ENCODE assay signal across 16 cellular contexts in the genomic region with DNA sequence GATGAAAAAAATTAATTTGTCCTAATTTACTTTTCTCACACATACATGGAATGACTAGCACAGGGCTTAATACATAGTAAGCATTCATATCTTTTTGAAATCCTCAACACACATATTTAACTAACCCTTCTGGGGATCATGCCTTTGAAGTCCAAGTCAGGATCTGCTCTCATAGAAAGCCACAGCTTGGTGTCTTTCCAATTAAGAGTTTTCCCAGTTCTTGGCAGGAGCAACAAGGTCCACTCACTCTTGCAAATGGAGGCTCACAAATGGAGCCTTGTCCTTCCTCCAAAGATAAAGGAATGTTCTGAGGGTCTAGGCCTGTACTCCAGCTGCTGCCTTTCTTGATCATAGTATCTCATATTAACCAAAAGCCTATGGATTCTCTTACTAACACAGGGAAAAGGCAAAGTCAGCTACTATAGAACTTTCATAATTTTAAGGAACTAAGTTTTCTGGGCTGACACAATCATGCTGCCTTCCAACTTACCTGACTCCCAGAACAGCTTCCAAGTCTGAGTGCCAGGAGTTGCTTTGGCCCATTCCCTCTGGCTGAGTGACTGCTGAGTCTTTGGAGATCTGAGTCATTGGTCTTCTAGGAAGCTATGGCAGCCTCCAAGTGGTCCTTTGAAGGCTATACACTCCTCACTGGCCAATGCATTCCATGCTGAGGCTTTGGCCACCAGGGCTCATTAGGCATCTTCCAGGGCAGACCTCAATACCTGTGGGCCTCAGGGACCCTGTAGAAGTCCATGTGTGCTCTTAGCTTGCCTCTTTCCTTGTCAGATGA.
"Had no signal": no experiment of that assay in that cellular context is flagged by ENCODE, and none has a peak within 500 bp of the region (broad histone marks: within the 10 kb centered on the region; RNA-seq: fewer than 3 reads in every experiment).

No MANE protein-coding gene starts in this region.

- ATAC-seq: gastrocnemius medialis; heart right ventricle; left lobe of liver; mucosa of descending colon; naive thymus-derived CD4-positive, alpha-beta T cell; stimulated activated naive B cell treated with anti-CD40 and anti-IgM and Interleukin-4, amounts not matched to agents 10 μg/mL and 1 μg/mL and 100 μg/mL, for 72 hours; T-helper 17 cell had no signal

- DNase-seq: activated CD4-positive, alpha-beta memory T cell treated with anti-CD3 and anti-CD28 coated beads, Interleukin-2, amount 10 ng/mL, durations not matched to agents 7 days and 5 days; activated CD4-positive, alpha-beta T cell treated with anti-CD3 and anti-CD28 coated beads for 4 hours; activated effector memory CD4-positive, alpha-beta T cell treated with anti-CD3 and anti-CD28 coated beads, Interleukin-2, amount 50 U/mL, for 16 hours; activated T-cell treated with anti-CD3 and anti-CD28 coated beads, Interleukin-2, amount 50 U/mL, for 48 hours; adrenal gland; caudate nucleus; colonic mucosa; esophagus squamous epithelium; gastrocnemius medialis; heart right ventricle; mucosa of descending colon; naive thymus-derived CD4-positive, alpha-beta T cell; stimulated activated naive B cell treated with anti-CD40 and anti-IgM and Interleukin-4, amounts not matched to agents 10 μg/mL and 1 μg/mL and 100 μg/mL, for 72 hours; T-helper 17 cell had no signal

- H3K27me3 ChIP-seq: adrenal gland, colonic mucosa, esophagus squamous epithelium, gastrocnemius medialis, heart right ventricle, suprapubic skin had no signal

- H3K4me1 ChIP-seq: adrenal gland, colonic mucosa, esophagus squamous epithelium, gastrocnemius medialis, heart right ventricle, suprapubic skin had no signal

- H3K27ac ChIP-seq: adrenal gland, colonic mucosa, esophagus squamous epithelium, gastrocnemius medialis, heart right ventricle, suprapubic skin had no signal
